In genomic region chr12:52019123-52019770, GRCh38 we compare ENCODE assay signal across 17 cellular contexts. TPM values are rescaled to one million over a fixed set of nuclear protein-coding genes. Genes with fewer than 3 reads are reported as not detected.
DNase-seq lines count a peak whose midpoint lies in the region; ATAC-seq, FAIRE-seq and TF ChIP-seq lines count a peak whose summit lies in the region.
"Had no signal": no experiment of that assay in that cellular context is flagged by ENCODE, and none has a peak within 500 bp of the region (broad histone marks: within the 10 kb centered on the region; RNA-seq: fewer than 3 reads in every experiment).

No MANE protein-coding gene starts in this region.

- no peak overlapping the region for H3K14ac ChIP-seq in mesenchymal stem cell (ENCODE audit: low read length in 2 of 2)

- no peak overlapping the region for H3K4ac ChIP-seq in mesenchymal stem cell (ENCODE audit: low read depth in 1 of 2, low read length in 2 of 2)

- peak overlapping the region; percentile 17 for H3K4me2 ChIP-seq in mesenchymal stem cell (ENCODE audit: low read length, poor library complexity, severe bottlenecking)

- H3K4me1 ChIP-seq in mesenchymal stem cell (ENCODE audit: control insufficient read depth, insufficient read depth, low read depth, low read length), result peaks cover 32% of the 10 kb centered on the region

- no peaks in the 10 kb centered on the region for H3K36me3 Mint-ChIP-seq in natural killer cell
- H3K36me3 Mint-ChIP-seq: WTC11 had no signal

- peak overlapping the region in 1 of 2 donors; percentile 82 for H3K27ac Mint-ChIP-seq in natural killer cell
- H3K27ac Mint-ChIP-seq: WTC11 had no signal

- no peak overlapping the region for H2BK5ac ChIP-seq in mesenchymal stem cell (ENCODE audit: low read depth, low read length, poor library complexity, severe bottlenecking)

- no peaks in the 10 kb centered on the region for H3K79me1 ChIP-seq in mesenchymal stem cell (replicated peaks; ENCODE audit: low read length, poor library complexity, severe bottlenecking)

- in situ Hi-C loops in ACHN (cut with HindIII; ENCODE audit: low pct_ligation_motif_present, low pct_unique_long_range_greater_than_20kb, low sequenced_read_pairs), result no loop called here

- no peaks in the 10 kb centered on the region for H3K9me3 ChIP-seq in mesenchymal stem cell (ENCODE audit: control insufficient read depth, low read length)

- no peak overlapping the region for H2BK120ac ChIP-seq in mesenchymal stem cell (ENCODE audit: low read depth, low read length)

- 78% methylated on average over 9 of the region's 12 CpGs for WGBS in mesenchymal stem cell

- no peak overlapping the region for H4K8ac ChIP-seq in mesenchymal stem cell (ENCODE audit: low read length)

- no peaks in the 10 kb centered on the region for H3K9me3 Mint-ChIP-seq in natural killer cell
- H3K9me3 Mint-ChIP-seq: T-helper 1 cell treated with Interleukin-12 subunit alpha and Interleukin-12 subunit beta and Interleukin-4 antibody, amounts not matched to agents 30 μg/mL and 1 μg/mL, for 36 hours; WTC11 had no signal

- H2BK12ac ChIP-seq in mesenchymal stem cell (ENCODE audit: low read length in 2 of 2), result no peak overlapping the region

- no peak overlapping the region for H2AFZ ChIP-seq in mesenchymal stem cell (ENCODE audit: low read depth, low read length)

- no peaks in the 10 kb centered on the region for H3K27me3 Mint-ChIP-seq in natural killer cell (ENCODE audit: low read depth in 2 of 2)

- intact Hi-C loops in natural killer cell (cut with micrococcal nuclease), result no loop called here

- H3K9ac ChIP-seq in mesenchymal stem cell (ENCODE audit: low read length), result no peak overlapping the region

- TF ChIP-seq CTCF in natural killer cell (IDR thresholded peaks at IDR 0.05), result no peak

- H2AK5ac ChIP-seq in mesenchymal stem cell (ENCODE audit: low read length, severe bottlenecking), result no peak overlapping the region

- no peak overlapping the region for H4K91ac ChIP-seq in mesenchymal stem cell (ENCODE audit: low read length)

- no peak overlapping the region for H3K27ac ChIP-seq in mesenchymal stem cell (ENCODE audit: low read length, poor library complexity, severe bottlenecking)

- no peak overlapping the region for H3K4me3 Mint-ChIP-seq in natural killer cell
- H3K4me3 Mint-ChIP-seq: T-helper 1 cell treated with Interleukin-12 subunit alpha and Interleukin-12 subunit beta and Interleukin-4 antibody, amounts not matched to agents 30 μg/mL and 1 μg/mL, for 36 hours had no signal

- FAIRE-seq in RCC 7860 (lab: Jason Lieb, UNC), result no peak
- FAIRE-seq: endometrium had no signal

- DNase-seq in ACHN (peak; percentile 42), DMS53 (lab: John Stamatoyannopoulos, UW) (peak; percentile 83), RCC 7860 (ENCODE audit: low spot score) (peak; percentile 58), mesenchymal stem cell (no peak), HuH-7 (ENCODE audit: low spot score) (no peak), natural killer cell (no peak), Kasumi-1 (lab: John Stamatoyannopoulos, UW) (no peak)
- DNase-seq: activated CD8-positive, alpha-beta T cell treated with anti-CD3 and anti-CD28 coated beads, Interleukin-2, amount 10 ng/mL, durations not matched to agents 7 days and 5 days; central memory CD4-positive, alpha-beta T cell; foreskin melanocyte; H7; NCI-H2029 treated with DMSO at 0.1 percent for 48 hours; NK-92 treated with Interleukin-12 subunit alpha and Interleukin-12 subunit beta, amount 100 ng/mL, for 24 hours had no signal

- no peak overlapping the region for H3K4me3 ChIP-seq in mesenchymal stem cell (ENCODE audit: insufficient read depth in 1 of 2, low read depth in 1 of 2, low read length in 2 of 2)

- peaks cover 19 to 23% of the 10 kb centered on the region in 2 donors for H3K4me1 Mint-ChIP-seq in natural killer cell

- H2BK15ac ChIP-seq in mesenchymal stem cell (ENCODE audit: low read depth, poor library complexity, severe bottlenecking), result no peak overlapping the region

- peaks cover 11 to 16% of the 10 kb centered on the region in 2 experiments for H3K36me3 ChIP-seq in mesenchymal stem cell (ENCODE audit: control insufficient read depth in 1 of 2, insufficient read depth in 2 of 2, low read depth in 1 of 2, low read length in 2 of 2)

- H3K27me3 ChIP-seq in mesenchymal stem cell (ENCODE audit: control insufficient read depth in 1 of 2, insufficient read depth in 1 of 2, low read length in 2 of 2), result peaks cover 0 to 20% of the 10 kb centered on the region in 2 experiments

- H3K18ac ChIP-seq in mesenchymal stem cell (ENCODE audit: low read depth in 1 of 2, low read length in 2 of 2), result no peak overlapping the region

- ATAC-seq in natural killer cell, result no peak
- no peak for ATAC-seq in HG02763 (IDR thresholded peaks at IDR 0.05; ENCODE audit: unreplicated experiment)
- ATAC-seq: activated CD8-positive, alpha-beta T cell treated with anti-CD3 and anti-CD28 coated beads, Interleukin-2, amount 10 ng/mL, durations not matched to agents 7 days and 5 days; WTC11 had no signal

- H3K23ac ChIP-seq in mesenchymal stem cell (ENCODE audit: low read length in 2 of 2), result no peak overlapping the region

RNA-seq across cellular contexts. Expression of gene TAMALIN, which starts 12.5 kb away (rescaled TPM):
- 17.3 TPM for polyA plus RNA-seq in mesenchymal stem cell (2013, experiment 1 of 2)
- 17.8 TPM for polyA plus RNA-seq in mesenchymal stem cell (2013, experiment 2 of 2)
- 100 to 1,000 TPM; 403 to 663 (median 424) TPM for total RNA-seq in natural killer cell

RNA-seq across cellular contexts. Expression of gene NR4A1, which starts 32.0 kb away (rescaled TPM):
- polyA plus RNA-seq in mesenchymal stem cell (2013, experiment 1 of 2), result 59.6 TPM
- polyA plus RNA-seq in mesenchymal stem cell (2013, experiment 2 of 2), result 43.8 TPM
- total RNA-seq in natural killer cell, result 100 to 1,000 TPM in 1 of 3 donors, 10 to 100 TPM in 2; 72.5 to 177 (median 96.7) TPM

RNA-seq across cellular contexts. Expression of gene ATG101, which starts 50.5 kb away (rescaled TPM):
- 38.1 TPM for polyA plus RNA-seq in mesenchymal stem cell (2013, experiment 1 of 2)
- 37.4 TPM for polyA plus RNA-seq in mesenchymal stem cell (2013, experiment 2 of 2)
- 10 to 100 TPM; 18.6 to 32.8 (median 23.3) TPM for total RNA-seq in natural killer cell

Comparison
In these comparisons a context has a peak if more than half of its experiments do, and no peak if none do; other contexts are left out.
1. DNase-seq: peak in ACHN (single experiment), DMS53 (single experiment) and RCC 7860 (single experiment); none in mesenchymal stem cell (single experiment), HuH-7 (single experiment), natural killer cell (single experiment) and Kasumi-1 (0 of 2).